In the genomic region with DNA sequence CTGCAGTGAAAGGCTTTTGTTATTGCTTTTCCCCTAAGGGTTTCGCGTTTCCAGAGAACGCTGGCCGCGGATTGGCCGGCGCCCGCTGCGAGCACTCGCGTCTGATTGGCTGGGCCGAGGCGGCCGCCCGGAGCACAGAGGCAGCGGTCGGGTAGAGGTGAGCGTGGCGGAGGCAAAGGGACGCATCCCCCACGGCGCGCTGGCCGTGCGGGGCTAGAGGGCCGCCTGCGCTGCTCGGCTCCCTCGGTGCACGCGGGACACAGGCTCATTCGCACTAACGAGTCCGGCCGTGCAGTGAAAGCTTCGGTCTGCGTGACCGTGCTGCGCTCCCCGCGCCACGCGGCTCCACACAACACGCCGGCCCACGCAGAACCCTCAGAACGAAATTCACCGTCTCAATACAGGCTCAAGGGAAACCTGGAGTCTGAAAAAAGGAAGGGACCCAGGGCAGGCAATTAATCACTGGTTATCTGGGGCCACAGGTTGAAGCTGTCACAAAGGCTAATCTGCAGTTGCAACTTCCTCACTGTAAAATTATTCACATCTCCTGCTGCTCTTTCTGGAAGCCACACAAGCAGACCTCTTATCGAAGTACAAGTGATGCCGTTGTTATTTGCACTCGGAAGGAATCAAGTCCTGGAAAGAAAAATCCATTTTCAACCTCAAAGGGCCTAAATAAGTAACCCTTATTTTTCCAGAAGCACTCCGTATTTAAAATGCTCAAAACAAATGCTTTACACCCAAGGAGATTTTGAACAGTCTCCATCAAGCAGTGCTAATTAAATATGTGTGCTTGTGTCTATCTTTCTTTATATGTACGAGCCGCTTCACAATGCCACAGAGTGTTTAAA, we compare ENCODE assay signal across 1 cellular context.
A peak's percentile ranks its signal among the peaks of the same experiment; 100 is the strongest.
TF ChIP-seq lines count a peak whose summit lies in the region.

No MANE protein-coding gene starts in this region.

TF ChIP-seq in HepG2, 621 proteins besides CTCF, POLR2A, EP300 and RAD21 (continued from another document and continues in another):
- TF ChIP-seq, protein P1, sequence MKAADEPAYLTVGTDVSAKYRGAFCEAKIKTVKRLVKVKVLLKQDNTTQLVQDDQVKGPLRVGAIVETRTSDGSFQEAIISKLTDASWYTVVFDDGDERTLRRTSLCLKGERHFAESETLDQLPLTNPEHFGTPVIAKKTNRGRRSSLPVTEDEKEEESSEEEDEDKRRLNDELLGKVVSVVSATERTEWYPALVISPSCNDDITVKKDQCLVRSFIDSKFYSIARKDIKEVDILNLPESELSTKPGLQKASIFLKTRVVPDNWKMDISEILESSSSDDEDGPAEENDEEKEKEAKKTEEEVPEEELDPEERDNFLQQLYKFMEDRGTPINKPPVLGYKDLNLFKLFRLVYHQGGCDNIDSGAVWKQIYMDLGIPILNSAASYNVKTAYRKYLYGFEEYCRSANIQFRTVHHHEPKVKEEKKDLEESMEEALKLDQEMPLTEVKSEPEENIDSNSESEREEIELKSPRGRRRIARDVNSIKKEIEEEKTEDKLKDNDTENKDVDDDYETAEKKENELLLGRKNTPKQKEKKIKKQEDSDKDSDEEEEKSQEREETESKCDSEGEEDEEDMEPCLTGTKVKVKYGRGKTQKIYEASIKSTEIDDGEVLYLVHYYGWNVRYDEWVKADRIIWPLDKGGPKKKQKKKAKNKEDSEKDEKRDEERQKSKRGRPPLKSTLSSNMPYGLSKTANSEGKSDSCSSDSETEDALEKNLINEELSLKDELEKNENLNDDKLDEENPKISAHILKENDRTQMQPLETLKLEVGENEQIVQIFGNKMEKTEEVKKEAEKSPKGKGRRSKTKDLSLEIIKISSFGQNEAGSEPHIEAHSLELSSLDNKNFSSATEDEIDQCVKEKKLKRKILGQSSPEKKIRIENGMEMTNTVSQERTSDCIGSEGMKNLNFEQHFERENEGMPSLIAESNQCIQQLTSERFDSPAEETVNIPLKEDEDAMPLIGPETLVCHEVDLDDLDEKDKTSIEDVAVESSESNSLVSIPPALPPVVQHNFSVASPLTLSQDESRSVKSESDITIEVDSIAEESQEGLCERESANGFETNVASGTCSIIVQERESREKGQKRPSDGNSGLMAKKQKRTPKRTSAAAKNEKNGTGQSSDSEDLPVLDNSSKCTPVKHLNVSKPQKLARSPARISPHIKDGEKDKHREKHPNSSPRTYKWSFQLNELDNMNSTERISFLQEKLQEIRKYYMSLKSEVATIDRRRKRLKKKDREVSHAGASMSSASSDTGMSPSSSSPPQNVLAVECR (CRISPR knock-in tag; IDR thresholded peaks at IDR 0.05; ENCODE audit: borderline replicate concordance) = peak; percentile 63; the same call in 1 of the 2 replicates
- TF ChIP-seq ZMYM3 (CRISPR knock-in tag; IDR thresholded peaks at IDR 0.05) = no peak
- TF ChIP-seq KLF16 (CRISPR knock-in tag; IDR thresholded peaks at IDR 0.05) = no peak
- peak; percentile 58; the same call in 1 of the 2 replicates for TF ChIP-seq ZNF205 (CRISPR knock-in tag; IDR thresholded peaks at IDR 0.05)
- TF ChIP-seq NFIC (IDR thresholded peaks at IDR 0.05; ENCODE audit: low read length) = no peak
- peak; percentile 88 for TF ChIP-seq NFYC (CRISPR knock-in tag; IDR thresholded peaks at IDR 0.05)
- TF ChIP-seq ZNF768 (CRISPR knock-in tag; IDR thresholded peaks at IDR 0.05) = peak; percentile 58; the same call in 1 of the 2 replicates
- TF ChIP-seq, protein P2, sequence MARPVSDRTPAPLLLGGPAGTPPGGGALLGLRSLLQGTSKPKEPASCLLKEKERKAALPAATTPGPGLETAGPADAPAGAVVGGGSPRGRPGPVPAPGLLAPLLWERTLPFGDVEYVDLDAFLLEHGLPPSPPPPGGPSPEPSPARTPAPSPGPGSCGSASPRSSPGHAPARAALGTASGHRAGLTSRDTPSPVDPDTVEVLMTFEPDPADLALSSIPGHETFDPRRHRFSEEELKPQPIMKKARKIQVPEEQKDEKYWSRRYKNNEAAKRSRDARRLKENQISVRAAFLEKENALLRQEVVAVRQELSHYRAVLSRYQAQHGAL (CRISPR knock-in tag; IDR thresholded peaks at IDR 0.05; ENCODE audit: not compliant biosample characterization) = no peak
- no peak for TF ChIP-seq ZNF264 (CRISPR knock-in tag; IDR thresholded peaks at IDR 0.05)
- no peak for TF ChIP-seq HDAC2 (CRISPR knock-in tag; IDR thresholded peaks at IDR 0.05)
- TF ChIP-seq SSRP1 (CRISPR knock-in tag; IDR thresholded peaks at IDR 0.05) = no peak
- TF ChIP-seq, protein P3, sequence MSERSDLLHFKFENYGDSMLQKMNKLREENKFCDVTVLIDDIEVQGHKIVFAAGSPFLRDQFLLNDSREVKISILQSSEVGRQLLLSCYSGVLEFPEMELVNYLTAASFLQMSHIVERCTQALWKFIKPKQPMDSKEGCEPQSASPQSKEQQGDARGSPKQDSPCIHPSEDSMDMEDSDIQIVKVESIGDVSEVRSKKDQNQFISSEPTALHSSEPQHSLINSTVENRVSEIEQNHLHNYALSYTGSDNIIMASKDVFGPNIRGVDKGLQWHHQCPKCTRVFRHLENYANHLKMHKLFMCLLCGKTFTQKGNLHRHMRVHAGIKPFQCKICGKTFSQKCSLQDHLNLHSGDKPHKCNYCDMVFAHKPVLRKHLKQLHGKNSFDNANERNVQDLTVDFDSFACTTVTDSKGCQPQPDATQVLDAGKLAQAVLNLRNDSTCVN (CRISPR knock-in tag; IDR thresholded peaks at IDR 0.05; ENCODE audit: borderline replicate concordance) = no peak; the same call in 1 of the 2 replicates
- no peak for TF ChIP-seq HHEX (CRISPR knock-in tag; IDR thresholded peaks at IDR 0.05)
- TF ChIP-seq YEATS4 (CRISPR knock-in tag; IDR thresholded peaks at IDR 0.05; ENCODE audit: borderline replicate concordance) = peak; percentile 33; the same call in 1 of the 2 replicates
- TF ChIP-seq MEIS1 (CRISPR knock-in tag; IDR thresholded peaks at IDR 0.05; ENCODE audit: borderline replicate concordance) = no peak
- TF ChIP-seq MTA3 (CRISPR knock-in tag; IDR thresholded peaks at IDR 0.05) = no peak
- no peak for TF ChIP-seq PAF1 (CRISPR knock-in tag; IDR thresholded peaks at IDR 0.05)
- TF ChIP-seq ZNF761 (CRISPR knock-in tag; conservative IDR thresholded peaks at IDR 0.05) = no peak
- TF ChIP-seq NAIF1 (CRISPR knock-in tag; IDR thresholded peaks at IDR 0.05; ENCODE audit: borderline replicate concordance) = no peak
- no peak for TF ChIP-seq ZNF333 (CRISPR knock-in tag; IDR thresholded peaks at IDR 0.05; ENCODE audit: borderline replicate concordance)
- TF ChIP-seq, protein P4, sequence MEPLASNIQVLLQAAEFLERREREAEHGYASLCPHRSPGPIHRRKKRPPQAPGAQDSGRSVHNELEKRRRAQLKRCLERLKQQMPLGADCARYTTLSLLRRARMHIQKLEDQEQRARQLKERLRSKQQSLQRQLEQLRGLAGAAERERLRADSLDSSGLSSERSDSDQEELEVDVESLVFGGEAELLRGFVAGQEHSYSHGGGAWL (CRISPR knock-in tag; IDR thresholded peaks at IDR 0.05) = peak; percentile 43; the same call in 1 of the 2 replicates
- no peak for TF ChIP-seq BCL6 (CRISPR knock-in tag; IDR thresholded peaks at IDR 0.05)
- no peak for TF ChIP-seq RBM22 (optimal IDR thresholded peaks at IDR 0.05; ENCODE audit: low read length)
- no peak for TF ChIP-seq ZNF557 (CRISPR knock-in tag; IDR thresholded peaks at IDR 0.05)
- TF ChIP-seq, protein P5, sequence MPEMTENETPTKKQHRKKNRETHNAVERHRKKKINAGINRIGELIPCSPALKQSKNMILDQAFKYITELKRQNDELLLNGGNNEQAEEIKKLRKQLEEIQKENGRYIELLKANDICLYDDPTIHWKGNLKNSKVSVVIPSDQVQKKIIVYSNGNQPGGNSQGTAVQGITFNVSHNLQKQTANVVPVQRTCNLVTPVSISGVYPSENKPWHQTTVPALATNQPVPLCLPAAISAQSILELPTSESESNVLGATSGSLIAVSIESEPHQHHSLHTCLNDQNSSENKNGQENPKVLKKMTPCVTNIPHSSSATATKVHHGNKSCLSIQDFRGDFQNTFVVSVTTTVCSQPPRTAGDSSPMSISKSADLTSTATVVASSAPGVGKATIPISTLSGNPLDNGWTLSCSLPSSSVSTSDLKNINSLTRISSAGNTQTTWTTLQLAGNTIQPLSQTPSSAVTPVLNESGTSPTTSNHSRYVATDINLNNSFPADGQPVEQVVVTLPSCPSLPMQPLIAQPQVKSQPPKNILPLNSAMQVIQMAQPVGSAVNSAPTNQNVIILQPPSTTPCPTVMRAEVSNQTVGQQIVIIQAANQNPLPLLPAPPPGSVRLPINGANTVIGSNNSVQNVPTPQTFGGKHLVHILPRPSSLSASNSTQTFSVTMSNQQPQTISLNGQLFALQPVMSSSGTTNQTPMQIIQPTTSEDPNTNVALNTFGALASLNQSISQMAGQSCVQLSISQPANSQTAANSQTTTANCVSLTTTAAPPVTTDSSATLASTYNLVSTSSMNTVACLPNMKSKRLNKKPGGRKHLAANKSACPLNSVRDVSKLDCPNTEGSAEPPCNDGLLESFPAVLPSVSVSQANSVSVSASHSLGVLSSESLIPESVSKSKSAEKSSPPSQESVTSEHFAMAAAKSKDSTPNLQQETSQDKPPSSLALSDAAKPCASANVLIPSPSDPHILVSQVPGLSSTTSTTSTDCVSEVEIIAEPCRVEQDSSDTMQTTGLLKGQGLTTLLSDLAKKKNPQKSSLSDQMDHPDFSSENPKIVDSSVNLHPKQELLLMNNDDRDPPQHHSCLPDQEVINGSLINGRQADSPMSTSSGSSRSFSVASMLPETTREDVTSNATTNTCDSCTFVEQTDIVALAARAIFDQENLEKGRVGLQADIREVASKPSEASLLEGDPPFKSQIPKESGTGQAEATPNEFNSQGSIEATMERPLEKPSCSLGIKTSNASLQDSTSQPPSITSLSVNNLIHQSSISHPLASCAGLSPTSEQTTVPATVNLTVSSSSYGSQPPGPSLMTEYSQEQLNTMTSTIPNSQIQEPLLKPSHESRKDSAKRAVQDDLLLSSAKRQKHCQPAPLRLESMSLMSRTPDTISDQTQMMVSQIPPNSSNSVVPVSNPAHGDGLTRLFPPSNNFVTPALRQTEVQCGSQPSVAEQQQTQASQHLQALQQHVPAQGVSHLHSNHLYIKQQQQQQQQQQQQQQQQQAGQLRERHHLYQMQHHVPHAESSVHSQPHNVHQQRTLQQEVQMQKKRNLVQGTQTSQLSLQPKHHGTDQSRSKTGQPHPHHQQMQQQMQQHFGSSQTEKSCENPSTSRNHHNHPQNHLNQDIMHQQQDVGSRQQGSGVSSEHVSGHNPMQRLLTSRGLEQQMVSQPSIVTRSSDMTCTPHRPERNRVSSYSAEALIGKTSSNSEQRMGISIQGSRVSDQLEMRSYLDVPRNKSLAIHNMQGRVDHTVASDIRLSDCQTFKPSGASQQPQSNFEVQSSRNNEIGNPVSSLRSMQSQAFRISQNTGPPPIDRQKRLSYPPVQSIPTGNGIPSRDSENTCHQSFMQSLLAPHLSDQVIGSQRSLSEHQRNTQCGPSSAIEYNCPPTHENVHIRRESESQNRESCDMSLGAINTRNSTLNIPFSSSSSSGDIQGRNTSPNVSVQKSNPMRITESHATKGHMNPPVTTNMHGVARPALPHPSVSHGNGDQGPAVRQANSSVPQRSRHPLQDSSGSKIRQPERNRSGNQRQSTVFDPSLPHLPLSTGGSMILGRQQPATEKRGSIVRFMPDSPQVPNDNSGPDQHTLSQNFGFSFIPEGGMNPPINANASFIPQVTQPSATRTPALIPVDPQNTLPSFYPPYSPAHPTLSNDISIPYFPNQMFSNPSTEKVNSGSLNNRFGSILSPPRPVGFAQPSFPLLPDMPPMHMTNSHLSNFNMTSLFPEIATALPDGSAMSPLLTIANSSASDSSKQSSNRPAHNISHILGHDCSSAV (CRISPR knock-in tag; IDR thresholded peaks at IDR 0.05; ENCODE audit: borderline replicate concordance) = no peak
- no peak for TF ChIP-seq RARG (CRISPR knock-in tag; IDR thresholded peaks at IDR 0.05; ENCODE audit: low read depth)
- TF ChIP-seq, protein P6, sequence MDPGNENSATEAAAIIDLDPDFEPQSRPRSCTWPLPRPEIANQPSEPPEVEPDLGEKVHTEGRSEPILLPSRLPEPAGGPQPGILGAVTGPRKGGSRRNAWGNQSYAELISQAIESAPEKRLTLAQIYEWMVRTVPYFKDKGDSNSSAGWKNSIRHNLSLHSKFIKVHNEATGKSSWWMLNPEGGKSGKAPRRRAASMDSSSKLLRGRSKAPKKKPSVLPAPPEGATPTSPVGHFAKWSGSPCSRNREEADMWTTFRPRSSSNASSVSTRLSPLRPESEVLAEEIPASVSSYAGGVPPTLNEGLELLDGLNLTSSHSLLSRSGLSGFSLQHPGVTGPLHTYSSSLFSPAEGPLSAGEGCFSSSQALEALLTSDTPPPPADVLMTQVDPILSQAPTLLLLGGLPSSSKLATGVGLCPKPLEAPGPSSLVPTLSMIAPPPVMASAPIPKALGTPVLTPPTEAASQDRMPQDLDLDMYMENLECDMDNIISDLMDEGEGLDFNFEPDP (CRISPR knock-in tag; conservative IDR thresholded peaks at IDR 0.05) = 0 out of 2 replicates have a peak, but pooled peaks have one; percentile 27
- TF ChIP-seq, protein P7, sequence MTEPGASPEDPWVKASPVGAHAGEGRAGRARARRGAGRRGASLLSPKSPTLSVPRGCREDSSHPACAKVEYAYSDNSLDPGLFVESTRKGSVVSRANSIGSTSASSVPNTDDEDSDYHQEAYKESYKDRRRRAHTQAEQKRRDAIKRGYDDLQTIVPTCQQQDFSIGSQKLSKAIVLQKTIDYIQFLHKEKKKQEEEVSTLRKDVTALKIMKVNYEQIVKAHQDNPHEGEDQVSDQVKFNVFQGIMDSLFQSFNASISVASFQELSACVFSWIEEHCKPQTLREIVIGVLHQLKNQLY (CRISPR knock-in tag; IDR thresholded peaks at IDR 0.05) = no peak
- no peak for TF ChIP-seq CCDC6 (CRISPR knock-in tag; IDR thresholded peaks at IDR 0.05)
- TF ChIP-seq ZNF672 (CRISPR knock-in tag; IDR thresholded peaks at IDR 0.05) = no peak
- TF ChIP-seq ZNF230 (CRISPR knock-in tag; IDR thresholded peaks at IDR 0.05) = no peak
- TF ChIP-seq ESRRA (CRISPR knock-in tag; IDR thresholded peaks at IDR 0.05; ENCODE audit: low read depth) = no peak
- TF ChIP-seq KAT8 (CRISPR knock-in tag; IDR thresholded peaks at IDR 0.05) = 0 out of 2 replicates have a peak, but pooled peaks have one; percentile 28
- no peak for TF ChIP-seq TCF7 (IDR thresholded peaks at IDR 0.05; ENCODE audit: low read depth)
- TF ChIP-seq, protein P8, sequence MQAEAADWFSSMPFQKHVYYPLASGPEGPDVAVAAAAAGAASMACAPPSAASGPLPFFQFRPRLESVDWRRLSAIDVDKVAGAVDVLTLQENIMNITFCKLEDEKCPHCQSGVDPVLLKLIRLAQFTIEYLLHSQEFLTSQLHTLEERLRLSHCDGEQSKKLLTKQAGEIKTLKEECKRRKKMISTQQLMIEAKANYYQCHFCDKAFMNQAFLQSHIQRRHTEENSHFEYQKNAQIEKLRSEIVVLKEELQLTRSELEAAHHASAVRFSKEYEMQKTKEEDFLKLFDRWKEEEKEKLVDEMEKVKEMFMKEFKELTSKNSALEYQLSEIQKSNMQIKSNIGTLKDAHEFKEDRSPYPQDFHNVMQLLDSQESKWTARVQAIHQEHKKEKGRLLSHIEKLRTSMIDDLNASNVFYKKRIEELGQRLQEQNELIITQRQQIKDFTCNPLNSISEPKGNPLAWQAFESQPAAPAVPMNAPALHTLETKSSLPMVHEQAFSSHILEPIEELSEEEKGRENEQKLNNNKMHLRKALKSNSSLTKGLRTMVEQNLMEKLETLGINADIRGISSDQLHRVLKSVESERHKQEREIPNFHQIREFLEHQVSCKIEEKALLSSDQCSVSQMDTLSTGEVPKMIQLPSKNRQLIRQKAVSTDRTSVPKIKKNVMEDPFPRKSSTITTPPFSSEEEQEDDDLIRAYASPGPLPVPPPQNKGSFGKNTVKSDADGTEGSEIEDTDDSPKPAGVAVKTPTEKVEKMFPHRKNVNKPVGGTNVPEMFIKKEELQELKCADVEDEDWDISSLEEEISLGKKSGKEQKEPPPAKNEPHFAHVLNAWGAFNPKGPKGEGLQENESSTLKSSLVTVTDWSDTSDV (CRISPR knock-in tag; IDR thresholded peaks at IDR 0.05) = no peak
- no peak for TF ChIP-seq MAZ (IDR thresholded peaks at IDR 0.05; ENCODE audit: borderline replicate concordance, low read depth, low read length)
- peak; percentile 61; the same call in 1 of the 2 replicates for TF ChIP-seq MAZ (CRISPR knock-in tag; IDR thresholded peaks at IDR 0.05; ENCODE audit: low read depth)
- TF ChIP-seq ZFP1 (CRISPR knock-in tag; IDR thresholded peaks at IDR 0.05) = no peak
- TF ChIP-seq ZNF775 (CRISPR knock-in tag; IDR thresholded peaks at IDR 0.05; ENCODE audit: borderline replicate concordance) = no peak
